Comparison of ENCODE assay signal across 25 cellular contexts in the genomic region with DNA sequence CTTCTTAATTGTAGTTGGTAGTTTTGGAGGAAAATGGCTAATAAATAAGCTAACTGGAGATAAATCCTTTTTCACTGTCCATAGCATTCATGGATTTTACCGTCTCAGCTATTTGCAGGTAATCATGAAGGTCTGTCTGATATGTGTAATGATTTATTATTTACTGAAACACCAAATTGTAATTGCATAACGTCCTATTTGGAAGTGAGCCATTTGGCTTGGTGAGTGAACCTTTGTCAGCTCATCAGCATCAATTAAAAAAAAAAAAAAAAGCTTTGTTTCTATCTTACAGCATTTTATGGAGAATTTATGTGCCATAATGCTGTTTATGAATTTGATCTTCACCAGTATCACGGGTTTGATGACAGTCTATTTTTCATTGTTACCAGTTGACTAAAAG.
"Had no signal": no experiment of that assay in that cellular context is flagged by ENCODE, and none has a peak within 500 bp of the region (broad histone marks: within the 10 kb centered on the region; RNA-seq: fewer than 3 reads in every experiment).

No MANE protein-coding gene starts in this region.

- DNase-seq: activated CD4-positive, alpha-beta T cell treated with anti-CD3 and anti-CD28 coated beads for 36 hours; activated CD4-positive, CD25-positive, alpha-beta regulatory T cell; activated CD8-positive, alpha-beta memory T cell treated with anti-CD3 and anti-CD28 coated beads, Interleukin-2, amount 10 ng/mL, durations not matched to agents 7 days and 5 days; activated CD8-positive, alpha-beta T cell treated with anti-CD3 and anti-CD28 coated beads, Interleukin-2, amount 10 ng/mL, durations not matched to agents 7 days and 5 days; activated naive CD4-positive, alpha-beta T cell; activated T-cell treated with anti-CD3 and anti-CD28 coated beads, Interleukin-2, amount 50 U/mL, for 48 hours; foreskin melanocyte; left lung; lower lobe of right lung; mesendoderm; natural killer cell; occipital lobe; psoas muscle; stimulated activated CD4-positive, alpha-beta T cell treated with anti-CD3 and anti-CD28 coated beads, Interleukin-15, amount 100 ng/mL, for 24 hours; stimulated activated CD4-positive, alpha-beta T cell treated with anti-CD3 and anti-CD28 coated beads, Interleukin-2, amount 100 ng/mL, for 24 hours; stimulated activated naive B cell treated with anti-CD40 and anti-IgM and Interleukin-4, amounts not matched to agents 10 μg/mL and 1 μg/mL and 100 μg/mL, for 72 hours; stomach; tibial artery had no signal

- H3K36me3 ChIP-seq: left lung, neural progenitor cell, suprapubic skin had no signal

- H3K4me1 ChIP-seq: left lung, neural progenitor cell, parathyroid adenoma, psoas muscle, right atrium auricular region, stomach, tibial artery had no signal

- H3K27ac Mint-ChIP-seq: activated CD4-positive, alpha-beta T cell treated with anti-CD3 and anti-CD28 coated beads for 36 hours; activated CD8-positive, alpha-beta memory T cell treated with anti-CD3 and anti-CD28 coated beads, Interleukin-2, amount 10 ng/mL, durations not matched to agents 7 days and 5 days; activated CD8-positive, alpha-beta T cell treated with anti-CD3 and anti-CD28 coated beads, Interleukin-2, amount 10 ng/mL, durations not matched to agents 7 days and 5 days; activated naive CD4-positive, alpha-beta T cell treated with anti-CD3 and anti-CD28 coated beads, Interleukin-2, amount 50 U/mL, for 72 hours; natural killer cell; neural progenitor cell; stimulated activated naive B cell treated with anti-CD40 and anti-IgM and Interleukin-4, amounts not matched to agents 10 μg/mL and 1 μg/mL and 100 μg/mL, for 72 hours; T-helper 2 cell treated with Interferon-gamma antibody and Interleukin-4, amounts not matched to agents 5 μg/mL and 100 μg/mL, for 36 hours had no signal

- H3K27me3 Mint-ChIP-seq: activated CD4-positive, alpha-beta T cell treated with anti-CD3 and anti-CD28 coated beads for 36 hours; activated CD8-positive, alpha-beta memory T cell treated with anti-CD3 and anti-CD28 coated beads, Interleukin-2, amount 10 ng/mL, durations not matched to agents 7 days and 5 days; stimulated activated naive B cell treated with anti-CD40 and anti-IgM and Interleukin-4, amounts not matched to agents 10 μg/mL and 1 μg/mL and 100 μg/mL, for 72 hours had no signal

- H3K4me1 Mint-ChIP-seq: activated CD4-positive, alpha-beta T cell treated with anti-CD3 and anti-CD28 coated beads for 36 hours; activated CD8-positive, alpha-beta memory T cell treated with anti-CD3 and anti-CD28 coated beads, Interleukin-2, amount 10 ng/mL, durations not matched to agents 7 days and 5 days; natural killer cell; neural progenitor cell; stimulated activated naive B cell treated with anti-CD40 and anti-IgM and Interleukin-4, amounts not matched to agents 10 μg/mL and 1 μg/mL and 100 μg/mL, for 72 hours had no signal

- H3K9me3 Mint-ChIP-seq: activated naive CD4-positive, alpha-beta T cell treated with anti-CD3 and anti-CD28 coated beads, Interleukin-2, amount 50 U/mL, for 72 hours; natural killer cell; neural progenitor cell; stimulated activated naive B cell treated with anti-CD40 and anti-IgM and Interleukin-4, amounts not matched to agents 10 μg/mL and 1 μg/mL and 100 μg/mL, for 72 hours; T-helper 2 cell treated with Interferon-gamma antibody and Interleukin-4, amounts not matched to agents 5 μg/mL and 100 μg/mL, for 36 hours had no signal

- H3K27ac ChIP-seq: esophagus muscularis mucosa, left lung, lower lobe of right lung, neural progenitor cell, parathyroid adenoma, psoas muscle, right atrium auricular region, stomach, suprapubic skin, tibial artery had no signal

- H3K4me3 Mint-ChIP-seq: activated CD4-positive, alpha-beta T cell treated with anti-CD3 and anti-CD28 coated beads for 36 hours; activated CD8-positive, alpha-beta memory T cell treated with anti-CD3 and anti-CD28 coated beads, Interleukin-2, amount 10 ng/mL, durations not matched to agents 7 days and 5 days; activated CD8-positive, alpha-beta T cell treated with anti-CD3 and anti-CD28 coated beads, Interleukin-2, amount 10 ng/mL, durations not matched to agents 7 days and 5 days; natural killer cell; neural progenitor cell; stimulated activated naive B cell treated with anti-CD40 and anti-IgM and Interleukin-4, amounts not matched to agents 10 μg/mL and 1 μg/mL and 100 μg/mL, for 72 hours; T-helper 2 cell treated with Interferon-gamma antibody and Interleukin-4, amounts not matched to agents 5 μg/mL and 100 μg/mL, for 36 hours had no signal

- H3K4me3 ChIP-seq: esophagus muscularis mucosa, left lung, lower lobe of right lung, neural progenitor cell, psoas muscle, right atrium auricular region, stomach, suprapubic skin, tibial artery had no signal

- ATAC-seq: activated CD4-positive, alpha-beta T cell treated with anti-CD3 and anti-CD28 coated beads for 36 hours; activated CD8-positive, alpha-beta memory T cell treated with anti-CD3 and anti-CD28 coated beads, Interleukin-2, amount 10 ng/mL, durations not matched to agents 7 days and 5 days; activated CD8-positive, alpha-beta T cell treated with anti-CD3 and anti-CD28 coated beads, Interleukin-2, amount 10 ng/mL, durations not matched to agents 7 days and 5 days; activated naive CD4-positive, alpha-beta T cell treated with anti-CD3 and anti-CD28 coated beads, Interleukin-2, amount 50 U/mL, for 72 hours; left lung; lower lobe of right lung; natural killer cell; psoas muscle; stimulated activated naive B cell treated with anti-CD40 and anti-IgM and Interleukin-4, amounts not matched to agents 10 μg/mL and 1 μg/mL and 100 μg/mL, for 72 hours had no signal

- H3K9me3 ChIP-seq: esophagus muscularis mucosa, left lung, lower lobe of right lung, psoas muscle, right atrium auricular region, stomach, suprapubic skin, tibial artery had no signal

- H3K36me3 Mint-ChIP-seq: natural killer cell had no signal

- H3K27me3 ChIP-seq: esophagus muscularis mucosa, left lung, neural progenitor cell, right atrium auricular region, stomach, suprapubic skin, tibial artery had no signal
